Comparison of ENCODE assay signal across 25 cellular contexts in the genomic region with DNA sequence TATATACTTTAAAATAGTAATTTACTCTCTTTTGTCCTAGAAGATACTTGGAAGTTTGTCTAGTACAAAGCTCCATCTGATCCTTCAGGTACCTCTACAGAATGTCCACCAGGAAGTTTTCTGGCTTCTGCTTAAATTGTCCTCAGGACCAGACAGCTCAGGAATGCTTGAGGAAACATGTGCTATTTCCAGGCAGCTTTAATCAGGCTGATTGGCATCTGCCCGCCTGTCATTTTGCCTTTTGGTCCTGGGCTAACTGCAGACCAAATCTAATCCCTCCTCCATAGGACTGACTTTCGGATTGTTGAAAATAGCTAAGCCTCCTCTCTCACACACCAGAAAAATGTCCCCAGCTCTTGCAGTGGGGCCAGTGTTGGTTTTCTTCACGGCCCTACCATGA.
DNase-seq lines count a peak whose midpoint lies in the region; ATAC-seq, FAIRE-seq and TF ChIP-seq lines count a peak whose summit lies in the region.
"Had no signal": no experiment of that assay in that cellular context is flagged by ENCODE, and none has a peak within 500 bp of the region (broad histone marks: within the 10 kb centered on the region; RNA-seq: fewer than 3 reads in every experiment).

No MANE protein-coding gene starts in this region.

- CTCF ChIA-PET in Caco-2 (lab: Charles Lee) = no interaction called here

- ATAC-seq in gastrocnemius medialis = peak; percentile 68 to 73
- no peak for ATAC-seq in GM19395 (IDR thresholded peaks at IDR 0.05; ENCODE audit: unreplicated experiment)
- ATAC-seq in HG03571 (IDR thresholded peaks at IDR 0.05; ENCODE audit: unreplicated experiment) = no peak
- ATAC-seq: A549; CD8-positive, alpha-beta T cell had no signal

- H3K9me3 ChIP-seq in Caco-2 = no peaks in the 10 kb centered on the region; the same call in 1 of the 2 replicates
- no peaks in the 10 kb centered on the region for H3K9me3 ChIP-seq in gastrocnemius medialis
- no peaks in the 10 kb centered on the region for H3K9me3 ChIP-seq in skeletal muscle tissue (ENCODE audit: control insufficient read depth in 3 of 3, low read length in 3 of 3)
- H3K9me3 ChIP-seq: A549 had no signal

- in situ Hi-C loops in gastrocnemius medialis (cut with MboI; ENCODE audit: low sequenced_read_pairs in 4 of 4) = no loop called here

- no peak overlapping the region for H3K4me3 ChIP-seq in Caco-2 (ENCODE audit: low read depth, low read length)
- no peak overlapping the region for H3K4me3 ChIP-seq in gastrocnemius medialis
- no peak overlapping the region for H3K4me3 ChIP-seq in skeletal muscle tissue (ENCODE audit: low read length in 3 of 3)
- H3K4me3 ChIP-seq: A549; BLaER1 treated with 17β-estradiol and CSF1 and Interleukin-3, amounts not matched to agents 10 nM and 100 nM had no signal

- H3K36me3 Mint-ChIP-seq in Caco-2 (ENCODE audit: insufficient read depth, unreplicated experiment) = no peaks in the 10 kb centered on the region
- H3K36me3 Mint-ChIP-seq: CD8-positive, alpha-beta T cell had no signal

- H3K36me3 ChIP-seq in Caco-2 (ENCODE audit: control insufficient read depth, insufficient read depth, low read length) (no peaks in the 10 kb centered on the region), gastrocnemius medialis (no peaks in the 10 kb centered on the region), skeletal muscle tissue (ENCODE audit: control insufficient read depth in 3 of 3, insufficient read depth in 3 of 3, low read length in 3 of 3) (no peaks in the 10 kb centered on the region)
- H3K36me3 ChIP-seq: BLaER1 treated with 17β-estradiol and CSF1 and Interleukin-3, amounts not matched to agents 10 nM and 100 nM had no signal

- peaks cover 9% of the 10 kb centered on the region for H3K9me3 Mint-ChIP-seq in Caco-2 (ENCODE audit: unreplicated experiment)

- H3K4me3 Mint-ChIP-seq in Caco-2 (ENCODE audit: unreplicated experiment) = no peak overlapping the region
- H3K4me3 Mint-ChIP-seq: B cell; CD4-positive, alpha-beta T cell; CD8-positive, alpha-beta T cell had no signal

- H3K27me3 ChIP-seq in Caco-2 (replicated peaks; ENCODE audit: control insufficient read depth, insufficient read depth, low read length) (no peaks in the 10 kb centered on the region), gastrocnemius medialis (no peaks in the 10 kb centered on the region), skeletal muscle tissue (ENCODE audit: control insufficient read depth in 3 of 3, insufficient read depth in 3 of 3, low read length in 3 of 3) (no peaks in the 10 kb centered on the region)
- H3K27me3 ChIP-seq: BLaER1 treated with 17β-estradiol and CSF1 and Interleukin-3, amounts not matched to agents 10 nM and 100 nM had no signal

- no peak for TF ChIP-seq CTCF in Caco-2 (IDR thresholded peaks at IDR 0.05; ENCODE audit: insufficient read depth in 1 of 2, low read depth in 1 of 2, low read length in 1 of 2, severe bottlenecking in 1 of 2, unreplicated experiment in 1 of 2)
- TF ChIP-seq CTCF in gastrocnemius medialis (IDR thresholded peaks at IDR 0.05 in 4 of 5, conservative IDR thresholded peaks at IDR 0.05 in 1 of 5) = no peak

- no TSS peak for BruUV-seq in Caco-2 (replicated peaks; lab: Mats Ljungman, UMichigan)

- peaks cover 26% of the 10 kb centered on the region for H3K4me1 Mint-ChIP-seq in Caco-2 (ENCODE audit: low read depth, unreplicated experiment)
- H3K4me1 Mint-ChIP-seq: B cell had no signal

- H3K27ac ChIP-seq in gastrocnemius medialis (peak overlapping the region; percentile 65 to 82 (median 78)), skeletal muscle tissue (ENCODE audit: low read depth, low read length) (peak overlapping the region; percentile 11)
- H3K27ac ChIP-seq: 22Rv1; A549; BLaER1 treated with 17β-estradiol and CSF1 and Interleukin-3, amounts not matched to agents 10 nM and 100 nM; C4-2B had no signal

- no peaks in the 10 kb centered on the region for H3K27me3 Mint-ChIP-seq in Caco-2 (ENCODE audit: insufficient read depth, unreplicated experiment)

- intact Hi-C loops in Caco-2 (cut with micrococcal nuclease; ENCODE audit: unreplicated experiment) = no loop called here
- intact Hi-C loops in gastrocnemius medialis (cut with DNase I; ENCODE audit: low total_unique reads) = no loop called here

- no peak for FAIRE-seq in urothelium cell line (lab: Jason Lieb, UNC)
- FAIRE-seq: A549, G401.6, GM12891, GM19239 had no signal

- peaks cover 33% of the 10 kb centered on the region for H3K4me1 ChIP-seq in Caco-2
- peaks cover 19 to 23% of the 10 kb centered on the region in 2 donors for H3K4me1 ChIP-seq in gastrocnemius medialis
- H3K4me1 ChIP-seq in skeletal muscle tissue (ENCODE audit: control insufficient read depth in 3 of 3, insufficient read depth in 3 of 3, low read length in 3 of 3) = peaks cover 7 to 20% (median 18%) of the 10 kb centered on the region in 3 donors
- H3K4me1 ChIP-seq: A549 had no signal

- POLR2A ChIA-PET in Caco-2 (lab: Charles Lee) = no interaction called here

- TF ChIP-seq POLR2A in gastrocnemius medialis (IDR thresholded peaks at IDR 0.05) = no peak

- DNase-seq in Caco-2 (no peak), islet precursor cell (peak; percentile 60), gastrocnemius medialis (no peak), urothelium cell line (ENCODE audit: low spot score) (no peak)
- DNase-seq: AML-193; CD4-positive, alpha-beta T cell; CD8-positive, alpha-beta T cell; DMS 273 treated with DMSO at 0.1 percent for 48 hours; DMS153; DMS53; DMS79; DND-41; EL; GF-D8 had no signal

- peak overlapping the region; percentile 19 for H3K27ac Mint-ChIP-seq in Caco-2 (ENCODE audit: unreplicated experiment)
- H3K27ac Mint-ChIP-seq: B cell; CD4-positive, alpha-beta T cell; CD8-positive, alpha-beta T cell had no signal

- no peak overlapping the region for H3K9ac ChIP-seq in skeletal muscle tissue (ENCODE audit: low read depth in 1 of 3, low read length in 3 of 3)
- H3K9ac ChIP-seq: BLaER1 treated with 17β-estradiol and CSF1 and Interleukin-3, amounts not matched to agents 10 nM and 100 nM had no signal

Comparison
In these comparisons a context has a peak if more than half of its experiments do, and no peak if none do; other contexts are left out.
1. ATAC-seq: peak in gastrocnemius medialis (2 of 2); none in GM19395 (single experiment) and HG03571 (single experiment).